In the genomic region with DNA sequence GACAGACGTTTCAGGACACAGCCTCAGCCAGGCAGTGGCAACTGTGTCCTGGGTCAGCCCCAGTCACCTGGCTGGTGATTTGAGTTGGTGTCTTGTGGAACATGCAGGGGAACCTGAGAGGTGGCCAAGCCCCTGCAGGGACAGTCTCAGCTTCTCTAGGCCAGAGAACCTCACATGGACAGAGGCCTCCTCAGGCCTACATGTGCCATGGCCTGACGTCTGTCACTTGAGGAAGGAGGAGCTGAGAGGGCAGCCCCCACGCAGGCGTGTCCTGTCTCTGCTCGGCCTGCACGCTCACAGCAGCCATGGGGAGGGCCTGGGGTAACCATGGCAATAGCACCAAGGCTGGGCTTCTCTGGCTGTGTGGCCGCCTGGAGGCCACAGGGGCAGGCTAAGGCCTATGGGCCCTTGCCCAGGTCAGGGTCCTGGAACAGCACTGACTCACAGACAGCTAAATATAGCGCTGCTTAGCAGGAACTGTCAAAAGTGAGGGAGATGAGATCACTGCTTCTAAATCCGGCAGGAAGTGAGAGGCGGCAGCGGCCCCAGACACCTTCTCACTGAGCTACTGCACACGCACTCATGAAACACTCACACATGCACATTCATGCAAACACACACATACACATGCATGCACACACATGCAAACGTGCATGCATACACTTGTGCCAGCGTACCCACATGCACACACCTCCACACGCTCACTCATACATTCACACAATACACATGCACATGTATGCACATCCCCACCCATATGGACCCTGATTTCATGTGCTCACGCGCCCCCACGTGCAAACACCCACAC, we compare ENCODE assay signal across 1 cellular context.
TF ChIP-seq lines count a peak whose summit lies in the region.

No MANE protein-coding gene starts in this region.

TF ChIP-seq in GM12878, 131 proteins besides CTCF, POLR2A, EP300 and RAD21 (continued from another document and continues in another):
- TF ChIP-seq, protein P1, sequence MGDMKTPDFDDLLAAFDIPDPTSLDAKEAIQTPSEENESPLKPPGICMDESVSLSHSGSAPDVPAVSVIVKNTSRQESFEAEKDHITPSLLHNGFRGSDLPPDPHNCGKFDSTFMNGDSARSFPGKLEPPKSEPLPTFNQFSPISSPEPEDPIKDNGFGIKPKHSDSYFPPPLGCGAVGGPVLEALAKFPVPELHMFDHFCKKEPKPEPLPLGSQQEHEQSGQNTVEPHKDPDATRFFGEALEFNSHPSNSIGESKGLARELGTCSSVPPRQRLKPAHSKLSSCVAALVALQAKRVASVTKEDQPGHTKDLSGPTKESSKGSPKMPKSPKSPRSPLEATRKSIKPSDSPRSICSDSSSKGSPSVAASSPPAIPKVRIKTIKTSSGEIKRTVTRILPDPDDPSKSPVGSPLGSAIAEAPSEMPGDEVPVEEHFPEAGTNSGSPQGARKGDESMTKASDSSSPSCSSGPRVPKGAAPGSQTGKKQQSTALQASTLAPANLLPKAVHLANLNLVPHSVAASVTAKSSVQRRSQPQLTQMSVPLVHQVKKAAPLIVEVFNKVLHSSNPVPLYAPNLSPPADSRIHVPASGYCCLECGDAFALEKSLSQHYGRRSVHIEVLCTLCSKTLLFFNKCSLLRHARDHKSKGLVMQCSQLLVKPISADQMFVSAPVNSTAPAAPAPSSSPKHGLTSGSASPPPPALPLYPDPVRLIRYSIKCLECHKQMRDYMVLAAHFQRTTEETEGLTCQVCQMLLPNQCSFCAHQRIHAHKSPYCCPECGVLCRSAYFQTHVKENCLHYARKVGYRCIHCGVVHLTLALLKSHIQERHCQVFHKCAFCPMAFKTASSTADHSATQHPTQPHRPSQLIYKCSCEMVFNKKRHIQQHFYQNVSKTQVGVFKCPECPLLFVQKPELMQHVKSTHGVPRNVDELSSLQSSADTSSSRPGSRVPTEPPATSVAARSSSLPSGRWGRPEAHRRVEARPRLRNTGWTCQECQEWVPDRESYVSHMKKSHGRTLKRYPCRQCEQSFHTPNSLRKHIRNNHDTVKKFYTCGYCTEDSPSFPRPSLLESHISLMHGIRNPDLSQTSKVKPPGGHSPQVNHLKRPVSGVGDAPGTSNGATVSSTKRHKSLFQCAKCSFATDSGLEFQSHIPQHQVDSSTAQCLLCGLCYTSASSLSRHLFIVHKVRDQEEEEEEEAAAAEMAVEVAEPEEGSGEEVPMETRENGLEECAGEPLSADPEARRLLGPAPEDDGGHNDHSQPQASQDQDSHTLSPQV (IDR thresholded peaks at IDR 0.05): no peak; the same call in 1 of the 2 replicates
- TF ChIP-seq CREB1 (IDR thresholded peaks at IDR 0.05; ENCODE audit: low read depth): peak; percentile 62
- TF ChIP-seq ETV6 (conservative IDR thresholded peaks at IDR 0.05 in 1 of 2, IDR thresholded peaks at IDR 0.05 in 1 of 2; ENCODE audit: borderline replicate concordance in 1 of 2, low read depth in 1 of 2): peak in 1 of 2 experiments; percentile 91; a peak in 2 of 4 replicates
- TF ChIP-seq, protein P2, sequence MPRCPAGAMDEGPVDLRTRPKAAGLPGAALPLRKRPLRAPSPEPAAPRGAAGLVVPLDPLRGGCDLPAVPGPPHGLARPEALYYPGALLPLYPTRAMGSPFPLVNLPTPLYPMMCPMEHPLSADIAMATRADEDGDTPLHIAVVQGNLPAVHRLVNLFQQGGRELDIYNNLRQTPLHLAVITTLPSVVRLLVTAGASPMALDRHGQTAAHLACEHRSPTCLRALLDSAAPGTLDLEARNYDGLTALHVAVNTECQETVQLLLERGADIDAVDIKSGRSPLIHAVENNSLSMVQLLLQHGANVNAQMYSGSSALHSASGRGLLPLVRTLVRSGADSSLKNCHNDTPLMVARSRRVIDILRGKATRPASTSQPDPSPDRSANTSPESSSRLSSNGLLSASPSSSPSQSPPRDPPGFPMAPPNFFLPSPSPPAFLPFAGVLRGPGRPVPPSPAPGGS (IDR thresholded peaks at IDR 0.05; ENCODE audit: borderline replicate concordance, insufficient read depth, low read depth, low read length, poor library complexity, severe bottlenecking): peak; percentile 97
- TF ChIP-seq CHD2 (IDR thresholded peaks at IDR 0.05; ENCODE audit: borderline replicate concordance, low read depth, low read length): peak; percentile 68
- TF ChIP-seq, protein P3, sequence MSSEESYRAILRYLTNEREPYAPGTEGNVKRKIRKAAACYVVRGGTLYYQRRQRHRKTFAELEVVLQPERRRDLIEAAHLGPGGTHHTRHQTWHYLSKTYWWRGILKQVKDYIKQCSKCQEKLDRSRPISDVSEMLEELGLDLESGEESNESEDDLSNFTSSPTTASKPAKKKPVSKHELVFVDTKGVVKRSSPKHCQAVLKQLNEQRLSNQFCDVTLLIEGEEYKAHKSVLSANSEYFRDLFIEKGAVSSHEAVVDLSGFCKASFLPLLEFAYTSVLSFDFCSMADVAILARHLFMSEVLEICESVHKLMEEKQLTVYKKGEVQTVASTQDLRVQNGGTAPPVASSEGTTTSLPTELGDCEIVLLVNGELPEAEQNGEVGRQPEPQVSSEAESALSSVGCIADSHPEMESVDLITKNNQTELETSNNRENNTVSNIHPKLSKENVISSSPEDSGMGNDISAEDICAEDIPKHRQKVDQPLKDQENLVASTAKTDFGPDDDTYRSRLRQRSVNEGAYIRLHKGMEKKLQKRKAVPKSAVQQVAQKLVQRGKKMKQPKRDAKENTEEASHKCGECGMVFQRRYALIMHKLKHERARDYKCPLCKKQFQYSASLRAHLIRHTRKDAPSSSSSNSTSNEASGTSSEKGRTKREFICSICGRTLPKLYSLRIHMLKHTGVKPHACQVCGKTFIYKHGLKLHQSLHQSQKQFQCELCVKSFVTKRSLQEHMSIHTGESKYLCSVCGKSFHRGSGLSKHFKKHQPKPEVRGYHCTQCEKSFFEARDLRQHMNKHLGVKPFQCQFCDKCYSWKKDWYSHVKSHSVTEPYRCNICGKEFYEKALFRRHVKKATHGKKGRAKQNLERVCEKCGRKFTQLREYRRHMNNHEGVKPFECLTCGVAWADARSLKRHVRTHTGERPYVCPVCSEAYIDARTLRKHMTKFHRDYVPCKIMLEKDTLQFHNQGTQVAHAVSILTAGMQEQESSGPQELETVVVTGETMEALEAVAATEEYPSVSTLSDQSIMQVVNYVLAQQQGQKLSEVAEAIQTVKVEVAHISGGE (CRISPR knock-in tag; IDR thresholded peaks at IDR 0.05): no peak
- no peak for TF ChIP-seq ZNF622 (IDR thresholded peaks at IDR 0.05)
- TF ChIP-seq MEF2B (IDR thresholded peaks at IDR 0.05; ENCODE audit: partially characterized antibody, poor library complexity, severe bottlenecking): peak; percentile 97
- TF ChIP-seq, protein P4, sequence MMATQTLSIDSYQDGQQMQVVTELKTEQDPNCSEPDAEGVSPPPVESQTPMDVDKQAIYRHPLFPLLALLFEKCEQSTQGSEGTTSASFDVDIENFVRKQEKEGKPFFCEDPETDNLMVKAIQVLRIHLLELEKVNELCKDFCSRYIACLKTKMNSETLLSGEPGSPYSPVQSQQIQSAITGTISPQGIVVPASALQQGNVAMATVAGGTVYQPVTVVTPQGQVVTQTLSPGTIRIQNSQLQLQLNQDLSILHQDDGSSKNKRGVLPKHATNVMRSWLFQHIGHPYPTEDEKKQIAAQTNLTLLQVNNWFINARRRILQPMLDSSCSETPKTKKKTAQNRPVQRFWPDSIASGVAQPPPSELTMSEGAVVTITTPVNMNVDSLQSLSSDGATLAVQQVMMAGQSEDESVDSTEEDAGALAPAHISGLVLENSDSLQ (IDR thresholded peaks at IDR 0.05): peak; percentile 87
- peak; percentile 96 for TF ChIP-seq MXI1 (IDR thresholded peaks at IDR 0.05; ENCODE audit: low read depth, low read length)
- TF ChIP-seq CBFB (IDR thresholded peaks at IDR 0.05; ENCODE audit: low read depth): peak; percentile 68; the same call in 1 of the 2 replicates
- TF ChIP-seq CBX5 (IDR thresholded peaks at IDR 0.05; ENCODE audit: low read depth): no peak; the same call in 1 of the 2 replicates
- TF ChIP-seq TCF7 (IDR thresholded peaks at IDR 0.05; ENCODE audit: borderline replicate concordance): no peak
- TF ChIP-seq ZZZ3 (IDR thresholded peaks at IDR 0.05; ENCODE audit: control insufficient read depth, insufficient read length, low read depth): no peak
- TF ChIP-seq SREBF2 (IDR thresholded peaks at IDR 0.05; ENCODE audit: low read length): no peak
- no peak for TF ChIP-seq TCF3 (IDR thresholded peaks at IDR 0.05; ENCODE audit: borderline replicate concordance, insufficient read depth, low read depth, low read length)
- no peak for TF ChIP-seq ZSCAN29 (IDR thresholded peaks at IDR 0.05)
- TF ChIP-seq GABPA (IDR thresholded peaks at IDR 0.05; ENCODE audit: low read depth): no peak
- peak; percentile 44 for TF ChIP-seq BACH1 (IDR thresholded peaks at IDR 0.05; ENCODE audit: borderline replicate concordance)
- TF ChIP-seq IKZF2 (IDR thresholded peaks at IDR 0.05): peak; percentile 85 to 90
- TF ChIP-seq LARP7 (IDR thresholded peaks at IDR 0.05): no peak; the same call in 1 of the 2 replicates
- TF ChIP-seq NRF1 (conservative IDR thresholded peaks at IDR 0.05; ENCODE audit: low read depth, low read length): peak; percentile 57
- TF ChIP-seq EGR1 (IDR thresholded peaks at IDR 0.05; ENCODE audit: borderline replicate concordance in 1 of 2, low read depth in 2 of 2, low read length in 2 of 2): peak in 1 of 2 experiments; percentile 43; a peak in 2 of 3 replicates
- peak; percentile 76 for TF ChIP-seq FOXK2 (IDR thresholded peaks at IDR 0.05)
- TF ChIP-seq TBL1XR1 (IDR thresholded peaks at IDR 0.05; ENCODE audit: low read depth, low read length): no peak
- TF ChIP-seq SMC3 (IDR thresholded peaks at IDR 0.05; ENCODE audit: borderline replicate concordance, low read length): 0 out of 2 replicates have a peak, but pooled peaks have one; percentile 9
- TF ChIP-seq BMI1 (IDR thresholded peaks at IDR 0.05; ENCODE audit: borderline replicate concordance): peak; percentile 96
- TF ChIP-seq, protein P5, sequence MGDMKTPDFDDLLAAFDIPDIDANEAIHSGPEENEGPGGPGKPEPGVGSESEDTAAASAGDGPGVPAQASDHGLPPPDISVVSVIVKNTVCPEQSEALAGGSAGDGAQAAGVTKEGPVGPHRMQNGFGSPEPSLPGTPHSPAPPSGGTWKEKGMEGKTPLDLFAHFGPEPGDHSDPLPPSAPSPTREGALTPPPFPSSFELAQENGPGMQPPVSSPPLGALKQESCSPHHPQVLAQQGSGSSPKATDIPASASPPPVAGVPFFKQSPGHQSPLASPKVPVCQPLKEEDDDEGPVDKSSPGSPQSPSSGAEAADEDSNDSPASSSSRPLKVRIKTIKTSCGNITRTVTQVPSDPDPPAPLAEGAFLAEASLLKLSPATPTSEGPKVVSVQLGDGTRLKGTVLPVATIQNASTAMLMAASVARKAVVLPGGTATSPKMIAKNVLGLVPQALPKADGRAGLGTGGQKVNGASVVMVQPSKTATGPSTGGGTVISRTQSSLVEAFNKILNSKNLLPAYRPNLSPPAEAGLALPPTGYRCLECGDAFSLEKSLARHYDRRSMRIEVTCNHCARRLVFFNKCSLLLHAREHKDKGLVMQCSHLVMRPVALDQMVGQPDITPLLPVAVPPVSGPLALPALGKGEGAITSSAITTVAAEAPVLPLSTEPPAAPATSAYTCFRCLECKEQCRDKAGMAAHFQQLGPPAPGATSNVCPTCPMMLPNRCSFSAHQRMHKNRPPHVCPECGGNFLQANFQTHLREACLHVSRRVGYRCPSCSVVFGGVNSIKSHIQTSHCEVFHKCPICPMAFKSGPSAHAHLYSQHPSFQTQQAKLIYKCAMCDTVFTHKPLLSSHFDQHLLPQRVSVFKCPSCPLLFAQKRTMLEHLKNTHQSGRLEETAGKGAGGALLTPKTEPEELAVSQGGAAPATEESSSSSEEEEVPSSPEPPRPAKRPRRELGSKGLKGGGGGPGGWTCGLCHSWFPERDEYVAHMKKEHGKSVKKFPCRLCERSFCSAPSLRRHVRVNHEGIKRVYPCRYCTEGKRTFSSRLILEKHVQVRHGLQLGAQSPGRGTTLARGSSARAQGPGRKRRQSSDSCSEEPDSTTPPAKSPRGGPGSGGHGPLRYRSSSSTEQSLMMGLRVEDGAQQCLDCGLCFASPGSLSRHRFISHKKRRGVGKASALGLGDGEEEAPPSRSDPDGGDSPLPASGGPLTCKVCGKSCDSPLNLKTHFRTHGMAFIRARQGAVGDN (IDR thresholded peaks at IDR 0.05): peak; percentile 99
- TF ChIP-seq TARDBP (IDR thresholded peaks at IDR 0.05; ENCODE audit: borderline replicate concordance): no peak
- TF ChIP-seq, protein P6, sequence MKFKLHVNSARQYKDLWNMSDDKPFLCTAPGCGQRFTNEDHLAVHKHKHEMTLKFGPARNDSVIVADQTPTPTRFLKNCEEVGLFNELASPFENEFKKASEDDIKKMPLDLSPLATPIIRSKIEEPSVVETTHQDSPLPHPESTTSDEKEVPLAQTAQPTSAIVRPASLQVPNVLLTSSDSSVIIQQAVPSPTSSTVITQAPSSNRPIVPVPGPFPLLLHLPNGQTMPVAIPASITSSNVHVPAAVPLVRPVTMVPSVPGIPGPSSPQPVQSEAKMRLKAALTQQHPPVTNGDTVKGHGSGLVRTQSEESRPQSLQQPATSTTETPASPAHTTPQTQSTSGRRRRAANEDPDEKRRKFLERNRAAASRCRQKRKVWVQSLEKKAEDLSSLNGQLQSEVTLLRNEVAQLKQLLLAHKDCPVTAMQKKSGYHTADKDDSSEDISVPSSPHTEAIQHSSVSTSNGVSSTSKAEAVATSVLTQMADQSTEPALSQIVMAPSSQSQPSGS (IDR thresholded peaks at IDR 0.05; ENCODE audit: low read length): peak; percentile 99
- TF ChIP-seq KLF5 (IDR thresholded peaks at IDR 0.05; ENCODE audit: partially characterized antibody): peak; percentile 63
- TF ChIP-seq HDAC6 (IDR thresholded peaks at IDR 0.05; ENCODE audit: unreplicated experiment): no peak
- peak; percentile 97 for TF ChIP-seq FOXM1 (IDR thresholded peaks at IDR 0.05; ENCODE audit: low read depth, low read length)
- TF ChIP-seq IKZF1 (conservative IDR thresholded peaks at IDR 0.05): peak; percentile 96
- TF ChIP-seq SMAD5 (IDR thresholded peaks at IDR 0.05; ENCODE audit: low read depth): no peak
- TF ChIP-seq ZNF217 (IDR thresholded peaks at IDR 0.05): no peak; the same call in 1 of the 2 replicates
- peak; percentile 98 for TF ChIP-seq NR2F1 (conservative IDR thresholded peaks at IDR 0.05)
- peak; percentile 57; the same call in 1 of the 2 replicates for TF ChIP-seq PAX5 (IDR thresholded peaks at IDR 0.05; ENCODE audit: borderline replicate concordance, low read depth, low read length)
- peak; percentile 56 for TF ChIP-seq SMARCA5 (IDR thresholded peaks at IDR 0.05)
- peak; percentile 95; the same call in 2 of the 3 replicates for TF ChIP-seq POU2F2 (IDR thresholded peaks at IDR 0.05; ENCODE audit: borderline replicate concordance, low read depth, low read length)
- peak; percentile 85 for TF ChIP-seq EED (IDR thresholded peaks at IDR 0.05; ENCODE audit: low read depth)
- peak; percentile 98 for TF ChIP-seq NBN (IDR thresholded peaks at IDR 0.05)
- TF ChIP-seq RUNX3 (IDR thresholded peaks at IDR 0.05; ENCODE audit: low read length): peak; percentile 82
- TF ChIP-seq ESRRA (IDR thresholded peaks at IDR 0.05; ENCODE audit: low read length): no peak
- TF ChIP-seq SUPT20H (IDR thresholded peaks at IDR 0.05; ENCODE audit: borderline replicate concordance, control insufficient read depth, low read depth, low read length): no peak
- TF ChIP-seq, protein P7, sequence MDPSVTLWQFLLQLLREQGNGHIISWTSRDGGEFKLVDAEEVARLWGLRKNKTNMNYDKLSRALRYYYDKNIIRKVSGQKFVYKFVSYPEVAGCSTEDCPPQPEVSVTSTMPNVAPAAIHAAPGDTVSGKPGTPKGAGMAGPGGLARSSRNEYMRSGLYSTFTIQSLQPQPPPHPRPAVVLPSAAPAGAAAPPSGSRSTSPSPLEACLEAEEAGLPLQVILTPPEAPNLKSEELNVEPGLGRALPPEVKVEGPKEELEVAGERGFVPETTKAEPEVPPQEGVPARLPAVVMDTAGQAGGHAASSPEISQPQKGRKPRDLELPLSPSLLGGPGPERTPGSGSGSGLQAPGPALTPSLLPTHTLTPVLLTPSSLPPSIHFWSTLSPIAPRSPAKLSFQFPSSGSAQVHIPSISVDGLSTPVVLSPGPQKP (IDR thresholded peaks at IDR 0.05; ENCODE audit: low read depth, low read length): no peak
- no peak for TF ChIP-seq SUZ12 (IDR thresholded peaks at IDR 0.05; ENCODE audit: unreplicated experiment)
